Comparison of ENCODE assay signal across 1 cellular context in genomic region chr2:65227471-65228248, GRCh38.
TF ChIP-seq lines count a peak whose summit lies in the region.

ACTR2 (plus strand) TSS chr2:65227831; CDS start chr2:65227910, 79 bp downstream.

TF ChIP-seq in WTC11, 78 proteins besides CTCF, POLR2A, EP300 and RAD21 (continued from another document and continues in another):
- TF ChIP-seq, protein P1, sequence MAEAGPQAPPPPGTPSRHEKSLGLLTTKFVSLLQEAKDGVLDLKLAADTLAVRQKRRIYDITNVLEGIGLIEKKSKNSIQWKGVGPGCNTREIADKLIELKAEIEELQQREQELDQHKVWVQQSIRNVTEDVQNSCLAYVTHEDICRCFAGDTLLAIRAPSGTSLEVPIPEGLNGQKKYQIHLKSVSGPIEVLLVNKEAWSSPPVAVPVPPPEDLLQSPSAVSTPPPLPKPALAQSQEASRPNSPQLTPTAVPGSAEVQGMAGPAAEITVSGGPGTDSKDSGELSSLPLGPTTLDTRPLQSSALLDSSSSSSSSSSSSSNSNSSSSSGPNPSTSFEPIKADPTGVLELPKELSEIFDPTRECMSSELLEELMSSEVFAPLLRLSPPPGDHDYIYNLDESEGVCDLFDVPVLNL (CRISPR knock-in tag; IDR thresholded peaks at IDR 0.05; ENCODE audit: borderline replicate concordance, low read depth): no peak
- TF ChIP-seq, protein P2, sequence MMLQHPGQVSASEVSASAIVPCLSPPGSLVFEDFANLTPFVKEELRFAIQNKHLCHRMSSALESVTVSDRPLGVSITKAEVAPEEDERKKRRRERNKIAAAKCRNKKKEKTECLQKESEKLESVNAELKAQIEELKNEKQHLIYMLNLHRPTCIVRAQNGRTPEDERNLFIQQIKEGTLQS (CRISPR knock-in tag; conservative IDR thresholded peaks at IDR 0.05): no peak
- no peak for TF ChIP-seq ZNF138 (CRISPR knock-in tag; conservative IDR thresholded peaks at IDR 0.05)
- TF ChIP-seq ZNF317 (CRISPR knock-in tag; IDR thresholded peaks at IDR 0.05; ENCODE audit: borderline replicate concordance, low read depth): no peak
- no peak for TF ChIP-seq ATF1 (CRISPR knock-in tag; IDR thresholded peaks at IDR 0.05)
- TF ChIP-seq ZNF532 (CRISPR knock-in tag; IDR thresholded peaks at IDR 0.05; ENCODE audit: borderline replicate concordance): no peak
- TF ChIP-seq, protein P3, sequence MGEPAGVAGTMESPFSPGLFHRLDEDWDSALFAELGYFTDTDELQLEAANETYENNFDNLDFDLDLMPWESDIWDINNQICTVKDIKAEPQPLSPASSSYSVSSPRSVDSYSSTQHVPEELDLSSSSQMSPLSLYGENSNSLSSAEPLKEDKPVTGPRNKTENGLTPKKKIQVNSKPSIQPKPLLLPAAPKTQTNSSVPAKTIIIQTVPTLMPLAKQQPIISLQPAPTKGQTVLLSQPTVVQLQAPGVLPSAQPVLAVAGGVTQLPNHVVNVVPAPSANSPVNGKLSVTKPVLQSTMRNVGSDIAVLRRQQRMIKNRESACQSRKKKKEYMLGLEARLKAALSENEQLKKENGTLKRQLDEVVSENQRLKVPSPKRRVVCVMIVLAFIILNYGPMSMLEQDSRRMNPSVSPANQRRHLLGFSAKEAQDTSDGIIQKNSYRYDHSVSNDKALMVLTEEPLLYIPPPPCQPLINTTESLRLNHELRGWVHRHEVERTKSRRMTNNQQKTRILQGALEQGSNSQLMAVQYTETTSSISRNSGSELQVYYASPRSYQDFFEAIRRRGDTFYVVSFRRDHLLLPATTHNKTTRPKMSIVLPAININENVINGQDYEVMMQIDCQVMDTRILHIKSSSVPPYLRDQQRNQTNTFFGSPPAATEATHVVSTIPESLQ (CRISPR knock-in tag; IDR thresholded peaks at IDR 0.05): no peak
- no peak for TF ChIP-seq STAT6 (CRISPR knock-in tag; conservative IDR thresholded peaks at IDR 0.05; ENCODE audit: low read depth)
- no peak for TF ChIP-seq CREM (CRISPR knock-in tag; IDR thresholded peaks at IDR 0.05)
- no peak for TF ChIP-seq GRHL2 (CRISPR knock-in tag; IDR thresholded peaks at IDR 0.05; ENCODE audit: insufficient replicate concordance, severe bottlenecking)
- no peak for TF ChIP-seq ZNF263 (CRISPR knock-in tag; IDR thresholded peaks at IDR 0.05; ENCODE audit: low read depth)
- TF ChIP-seq NFATC4 (CRISPR knock-in tag; IDR thresholded peaks at IDR 0.05): no peak
- TF ChIP-seq MAX (CRISPR knock-in tag; IDR thresholded peaks at IDR 0.05): peak; percentile 86
- peak; percentile 68; the same call in 1 of the 2 replicates for TF ChIP-seq GABPB1 (CRISPR knock-in tag; IDR thresholded peaks at IDR 0.05)
- no peak for TF ChIP-seq ZSCAN18 (CRISPR knock-in tag; IDR thresholded peaks at IDR 0.05)
- TF ChIP-seq, protein P4, sequence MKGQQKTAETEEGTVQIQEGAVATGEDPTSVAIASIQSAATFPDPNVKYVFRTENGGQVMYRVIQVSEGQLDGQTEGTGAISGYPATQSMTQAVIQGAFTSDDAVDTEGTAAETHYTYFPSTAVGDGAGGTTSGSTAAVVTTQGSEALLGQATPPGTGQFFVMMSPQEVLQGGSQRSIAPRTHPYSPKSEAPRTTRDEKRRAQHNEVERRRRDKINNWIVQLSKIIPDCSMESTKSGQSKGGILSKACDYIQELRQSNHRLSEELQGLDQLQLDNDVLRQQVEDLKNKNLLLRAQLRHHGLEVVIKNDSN (CRISPR knock-in tag; IDR thresholded peaks at IDR 0.05): peak; percentile 2; the same call in 1 of the 2 replicates
- TF ChIP-seq SMAD4 (CRISPR knock-in tag; IDR thresholded peaks at IDR 0.05): no peak
- no peak for TF ChIP-seq NFE2L1 (CRISPR knock-in tag; IDR thresholded peaks at IDR 0.05)
- TF ChIP-seq PRRX2 (CRISPR knock-in tag; IDR thresholded peaks at IDR 0.05): no peak
- TF ChIP-seq ATF2 (CRISPR knock-in tag; IDR thresholded peaks at IDR 0.05; ENCODE audit: borderline replicate concordance, low read depth): no peak
- no peak for TF ChIP-seq ELF4 (CRISPR knock-in tag; IDR thresholded peaks at IDR 0.05; ENCODE audit: low read depth)
- no peak for TF ChIP-seq IRF2 (CRISPR knock-in tag; IDR thresholded peaks at IDR 0.05; ENCODE audit: borderline replicate concordance, low read depth)
- TF ChIP-seq TCF7 (CRISPR knock-in tag; IDR thresholded peaks at IDR 0.05; ENCODE audit: low read depth): no peak
- TF ChIP-seq, protein P5, sequence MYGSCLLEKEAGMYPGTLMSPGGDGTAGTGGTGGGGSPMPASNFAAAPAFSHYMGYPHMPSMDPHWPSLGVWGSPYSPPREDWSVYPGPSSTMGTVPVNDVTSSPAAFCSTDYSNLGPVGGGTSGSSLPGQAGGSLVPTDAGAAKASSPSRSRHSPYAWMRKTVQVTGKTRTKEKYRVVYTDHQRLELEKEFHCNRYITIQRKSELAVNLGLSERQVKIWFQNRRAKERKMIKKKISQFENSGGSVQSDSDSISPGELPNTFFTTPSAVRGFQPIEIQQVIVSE (CRISPR knock-in tag; IDR thresholded peaks at IDR 0.05; ENCODE audit: borderline replicate concordance): no peak
- TF ChIP-seq, protein P6, sequence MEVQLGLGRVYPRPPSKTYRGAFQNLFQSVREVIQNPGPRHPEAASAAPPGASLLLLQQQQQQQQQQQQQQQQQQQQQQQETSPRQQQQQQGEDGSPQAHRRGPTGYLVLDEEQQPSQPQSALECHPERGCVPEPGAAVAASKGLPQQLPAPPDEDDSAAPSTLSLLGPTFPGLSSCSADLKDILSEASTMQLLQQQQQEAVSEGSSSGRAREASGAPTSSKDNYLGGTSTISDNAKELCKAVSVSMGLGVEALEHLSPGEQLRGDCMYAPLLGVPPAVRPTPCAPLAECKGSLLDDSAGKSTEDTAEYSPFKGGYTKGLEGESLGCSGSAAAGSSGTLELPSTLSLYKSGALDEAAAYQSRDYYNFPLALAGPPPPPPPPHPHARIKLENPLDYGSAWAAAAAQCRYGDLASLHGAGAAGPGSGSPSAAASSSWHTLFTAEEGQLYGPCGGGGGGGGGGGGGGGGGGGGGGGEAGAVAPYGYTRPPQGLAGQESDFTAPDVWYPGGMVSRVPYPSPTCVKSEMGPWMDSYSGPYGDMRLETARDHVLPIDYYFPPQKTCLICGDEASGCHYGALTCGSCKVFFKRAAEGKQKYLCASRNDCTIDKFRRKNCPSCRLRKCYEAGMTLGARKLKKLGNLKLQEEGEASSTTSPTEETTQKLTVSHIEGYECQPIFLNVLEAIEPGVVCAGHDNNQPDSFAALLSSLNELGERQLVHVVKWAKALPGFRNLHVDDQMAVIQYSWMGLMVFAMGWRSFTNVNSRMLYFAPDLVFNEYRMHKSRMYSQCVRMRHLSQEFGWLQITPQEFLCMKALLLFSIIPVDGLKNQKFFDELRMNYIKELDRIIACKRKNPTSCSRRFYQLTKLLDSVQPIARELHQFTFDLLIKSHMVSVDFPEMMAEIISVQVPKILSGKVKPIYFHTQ (CRISPR knock-in tag; IDR thresholded peaks at IDR 0.05): no peak
- TF ChIP-seq, protein P7, sequence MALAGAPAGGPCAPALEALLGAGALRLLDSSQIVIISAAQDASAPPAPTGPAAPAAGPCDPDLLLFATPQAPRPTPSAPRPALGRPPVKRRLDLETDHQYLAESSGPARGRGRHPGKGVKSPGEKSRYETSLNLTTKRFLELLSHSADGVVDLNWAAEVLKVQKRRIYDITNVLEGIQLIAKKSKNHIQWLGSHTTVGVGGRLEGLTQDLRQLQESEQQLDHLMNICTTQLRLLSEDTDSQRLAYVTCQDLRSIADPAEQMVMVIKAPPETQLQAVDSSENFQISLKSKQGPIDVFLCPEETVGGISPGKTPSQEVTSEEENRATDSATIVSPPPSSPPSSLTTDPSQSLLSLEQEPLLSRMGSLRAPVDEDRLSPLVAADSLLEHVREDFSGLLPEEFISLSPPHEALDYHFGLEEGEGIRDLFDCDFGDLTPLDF (CRISPR knock-in tag; IDR thresholded peaks at IDR 0.05): no peak
- TF ChIP-seq JUN (CRISPR knock-in tag; IDR thresholded peaks at IDR 0.05): no peak
- no peak for TF ChIP-seq ZNF671 (CRISPR knock-in tag; IDR thresholded peaks at IDR 0.05)
- TF ChIP-seq CREB1 (CRISPR knock-in tag; IDR thresholded peaks at IDR 0.05): no peak
- TF ChIP-seq TEAD1 (CRISPR knock-in tag; IDR thresholded peaks at IDR 0.05): no peak; the same call in 1 of the 2 replicates
- TF ChIP-seq JAZF1 (CRISPR knock-in tag; IDR thresholded peaks at IDR 0.05): no peak
- no peak for TF ChIP-seq NR1H2 (CRISPR knock-in tag; IDR thresholded peaks at IDR 0.05)
- TF ChIP-seq, protein P8, sequence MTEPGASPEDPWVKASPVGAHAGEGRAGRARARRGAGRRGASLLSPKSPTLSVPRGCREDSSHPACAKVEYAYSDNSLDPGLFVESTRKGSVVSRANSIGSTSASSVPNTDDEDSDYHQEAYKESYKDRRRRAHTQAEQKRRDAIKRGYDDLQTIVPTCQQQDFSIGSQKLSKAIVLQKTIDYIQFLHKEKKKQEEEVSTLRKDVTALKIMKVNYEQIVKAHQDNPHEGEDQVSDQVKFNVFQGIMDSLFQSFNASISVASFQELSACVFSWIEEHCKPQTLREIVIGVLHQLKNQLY (CRISPR knock-in tag; IDR thresholded peaks at IDR 0.05): no peak
- TF ChIP-seq CBFB (CRISPR knock-in tag; IDR thresholded peaks at IDR 0.05; ENCODE audit: low read depth): no peak
- TF ChIP-seq ZNF121 (CRISPR knock-in tag; IDR thresholded peaks at IDR 0.05): no peak
- TF ChIP-seq SOX15 (CRISPR knock-in tag; IDR thresholded peaks at IDR 0.05): no peak
- no peak for TF ChIP-seq ZBTB21 (CRISPR knock-in tag; IDR thresholded peaks at IDR 0.05; ENCODE audit: borderline replicate concordance)
- no peak for TF ChIP-seq KAT7 (CRISPR knock-in tag; IDR thresholded peaks at IDR 0.05; ENCODE audit: borderline replicate concordance)
- TF ChIP-seq ZNF423 (CRISPR knock-in tag; IDR thresholded peaks at IDR 0.05): no peak
- TF ChIP-seq ETV6 (CRISPR knock-in tag; IDR thresholded peaks at IDR 0.05): 0 out of 2 replicates have a peak, but pooled peaks have one; percentile 50
